Comparison of ENCODE assay signal across 10 cellular contexts in the genomic region with DNA sequence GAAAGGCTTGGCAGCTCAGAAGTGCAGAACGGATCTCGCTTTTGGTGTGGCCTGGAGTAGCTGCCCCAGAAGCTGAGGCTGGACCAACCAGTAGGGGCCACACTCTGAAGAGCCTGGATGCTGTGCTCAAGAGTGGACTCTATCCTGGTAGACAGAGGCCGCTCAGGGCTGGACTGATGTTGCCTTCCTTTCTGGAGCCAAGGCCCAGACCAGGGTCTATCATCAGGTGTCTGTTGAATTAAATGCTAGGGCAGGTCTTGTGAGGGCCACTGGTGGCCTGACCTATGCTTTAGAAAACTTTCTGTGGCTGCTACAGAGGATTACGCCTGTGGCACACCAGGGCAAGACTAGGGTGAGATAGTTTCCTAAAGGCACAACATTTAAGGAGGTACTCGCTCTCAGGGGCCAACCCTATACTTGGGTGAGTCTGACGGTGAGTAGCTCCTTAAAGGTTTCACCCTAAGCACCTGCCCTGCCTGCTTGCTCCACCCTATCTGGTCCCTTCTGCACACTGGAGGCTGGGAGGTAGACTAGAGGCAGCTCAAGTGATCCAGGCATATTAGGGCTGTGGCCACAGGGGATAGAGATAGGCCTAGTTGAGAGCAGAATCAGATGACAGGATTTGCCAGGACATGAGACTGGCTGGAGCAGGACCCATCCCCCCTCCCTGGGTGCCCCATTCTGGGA. TPM values are rescaled to one million over a fixed set of nuclear protein-coding genes. Genes with fewer than 3 reads are reported as not detected.
DNase-seq lines count a peak whose midpoint lies in the region; ATAC-seq and TF ChIP-seq lines count a peak whose summit lies in the region.
"Had no signal": no experiment of that assay in that cellular context is flagged by ENCODE, and none has a peak within 500 bp of the region (broad histone marks: within the 10 kb centered on the region; RNA-seq: fewer than 3 reads in every experiment).

No MANE protein-coding gene starts in this region.

- peaks cover 30% of the 10 kb centered on the region for H3K4me1 Mint-ChIP-seq in activated naive CD8-positive, alpha-beta T cell treated with anti-CD3 and anti-CD28 coated beads, Interleukin-2, amount 50 U/mL, for 24 hours
- H3K4me1 Mint-ChIP-seq in mesothelial cell of epicardium = peaks cover 14% of the 10 kb centered on the region

- H3K9me3 Mint-ChIP-seq in activated naive CD8-positive, alpha-beta T cell treated with anti-CD3 and anti-CD28 coated beads, Interleukin-2, amount 50 U/mL, for 24 hours = no peaks in the 10 kb centered on the region
- H3K9me3 Mint-ChIP-seq in mesothelial cell of epicardium = no peaks in the 10 kb centered on the region

- no peak for TF ChIP-seq EP300 in upper lobe of left lung (IDR thresholded peaks at IDR 0.05)

- no peak for TF ChIP-seq POLR2A in upper lobe of left lung (IDR thresholded peaks at IDR 0.05)

- no peaks in the 10 kb centered on the region for H3K9me3 ChIP-seq in heart right ventricle
- no peaks in the 10 kb centered on the region for H3K9me3 ChIP-seq in upper lobe of left lung

- no peak for TF ChIP-seq CTCF in heart right ventricle (IDR thresholded peaks at IDR 0.05)
- TF ChIP-seq CTCF in mesothelial cell of epicardium (IDR thresholded peaks at IDR 0.05; ENCODE audit: unreplicated experiment) = no peak
- no peak for TF ChIP-seq CTCF in upper lobe of left lung (IDR thresholded peaks at IDR 0.05)

- ATAC-seq in heart right ventricle = no peak
- no peak for ATAC-seq in Right ventricle myocardium superior (ENCODE audit: poor library complexity)
- no peak for ATAC-seq in activated naive CD8-positive, alpha-beta T cell treated with anti-CD3 and anti-CD28 coated beads, Interleukin-2, amount 50 U/mL, for 24 hours
- no peak for ATAC-seq in upper lobe of left lung (ENCODE audit: low FRiP score in 2 of 2)

- DNase-seq in heart right ventricle (no peak), Right ventricle myocardium superior (no peak), mesothelial cell of epicardium (ENCODE audit: low spot score in 2 of 2, unreplicated experiment in 2 of 2) (no peak), upper lobe of left lung (peak in 1 of 2 donors; percentile 20), RKO (ENCODE audit: low spot score) (no peak), hippocampal formation (lab: John Stamatoyannopoulos, UW) (no peak), DMS 273 treated with DMSO at 0.1 percent for 48 hours (lab: John Stamatoyannopoulos, UW) (no peak)
- DNase-seq in activated naive CD8-positive, alpha-beta T cell treated with anti-CD3 and anti-CD28 coated beads, Interleukin-2, amount 50 U/mL, for 24 hours = peak; percentile 2

- no peaks in the 10 kb centered on the region for H3K36me3 Mint-ChIP-seq in activated naive CD8-positive, alpha-beta T cell treated with anti-CD3 and anti-CD28 coated beads, Interleukin-2, amount 50 U/mL, for 24 hours (ENCODE audit: low read depth)
- H3K36me3 Mint-ChIP-seq in mesothelial cell of epicardium = no peaks in the 10 kb centered on the region

- peaks cover 15 to 65% (median 47%) of the 10 kb centered on the region in 9 donors for H3K4me1 ChIP-seq in heart right ventricle
- peaks cover 47 to 57% (median 52%) of the 10 kb centered on the region in 4 donors for H3K4me1 ChIP-seq in upper lobe of left lung

- peak overlapping the region in 9 of 10 donors; percentile 0 to 100 (median 46) for H3K27ac ChIP-seq in heart right ventricle
- peak overlapping the region; percentile 68 to 99 (median 98) for H3K27ac ChIP-seq in upper lobe of left lung
- H3K27ac ChIP-seq: C4-2B had no signal

- 94 to 98% methylated on average over 6 of the region's 6 CpGs for WGBS in heart right ventricle, 2 donors
- 93% methylated on average over 6 of the region's 6 CpGs for WGBS in upper lobe of left lung, 2 donors

- H3K4me3 ChIP-seq in heart right ventricle (no peak overlapping the region), upper lobe of left lung (no peak overlapping the region)

- intact Hi-C loops in heart right ventricle (cut with DNase I) = loop anchor here in 7 of 10 donors (2.0 to 10.0 kb wide), 7 partner anchors 83 to 318 kb away; no protein-coding TSS in a partner anchor
- intact Hi-C loops in Right ventricle myocardium superior (cut with DNase I) = loop anchor here (10.0 kb wide), 2 partner anchors 226 to 324 kb away; no protein-coding TSS in a partner anchor

- H3K27me3 Mint-ChIP-seq in activated naive CD8-positive, alpha-beta T cell treated with anti-CD3 and anti-CD28 coated beads, Interleukin-2, amount 50 U/mL, for 24 hours = peaks cover under 1% of the 10 kb centered on the region
- no peaks in the 10 kb centered on the region for H3K27me3 Mint-ChIP-seq in mesothelial cell of epicardium (ENCODE audit: low read depth)

- no peaks in the 10 kb centered on the region for H3K27me3 ChIP-seq in heart right ventricle
- H3K27me3 ChIP-seq in upper lobe of left lung = no peaks in the 10 kb centered on the region

- H3K36me3 ChIP-seq in heart right ventricle = no peaks in the 10 kb centered on the region
- no peaks in the 10 kb centered on the region for H3K36me3 ChIP-seq in upper lobe of left lung

- no peak overlapping the region for H3K4me3 Mint-ChIP-seq in activated naive CD8-positive, alpha-beta T cell treated with anti-CD3 and anti-CD28 coated beads, Interleukin-2, amount 50 U/mL, for 24 hours
- no peak overlapping the region for H3K4me3 Mint-ChIP-seq in mesothelial cell of epicardium

- H3K27ac Mint-ChIP-seq in activated naive CD8-positive, alpha-beta T cell treated with anti-CD3 and anti-CD28 coated beads, Interleukin-2, amount 50 U/mL, for 24 hours = peak overlapping the region; percentile 67
- peak overlapping the region; percentile 66 for H3K27ac Mint-ChIP-seq in mesothelial cell of epicardium

RNA-seq across cellular contexts. Expression of a gene that starts 9.8 kb away (rescaled TPM):
- 100 to 1,000 TPM in 1 of 10 donors, 10 to 100 TPM in 8, 1 to 10 TPM in 1; 9.5 to 146 (median 19.2) TPM for total RNA-seq in heart right ventricle
- 10 to 100 TPM in 1 of 2 donors, 1 to 10 TPM in 1; 8.6 to 13.7 TPM for polyA plus RNA-seq in heart right ventricle
- total RNA-seq in Right ventricle myocardium superior = 12.5 TPM
- 33.1 to 35.6 TPM (median 33.3 TPM) in 3 replicates for total RNA-seq in mesothelial cell of epicardium
- total RNA-seq in upper lobe of left lung = 10 to 100 TPM; 42.1 to 94.3 (median 79.3) TPM

RNA-seq across cellular contexts. Expression of a gene that starts 42.9 kb away (rescaled TPM):
- total RNA-seq in heart right ventricle (not detected), Right ventricle myocardium superior (not detected), mesothelial cell of epicardium (not detected in 3 replicates), upper lobe of left lung (1 to 10 TPM in 1 of 6 donors, not detected in 5; 1.2 TPM)
- polyA plus RNA-seq in heart right ventricle = not detected
- total RNA-seq: lung microvascular endothelial cell had no signal

RNA-seq across cellular contexts. Expression of a gene that starts 56.4 kb away (rescaled TPM):
- total RNA-seq in heart right ventricle (10 to 100 TPM; 26.6 to 38.5 (median 33.2) TPM), Right ventricle myocardium superior (33.1 TPM), mesothelial cell of epicardium (50.3 to 52.5 TPM (median 51.6 TPM) in 3 replicates), upper lobe of left lung (100 to 1,000 TPM in 1 of 6 donors, 10 to 100 TPM in 5; 26.2 to 105 (median 33.3) TPM)
- 10 to 100 TPM in 1 of 2 donors, 1 to 10 TPM in 1; 6.8 to 11.6 TPM for polyA plus RNA-seq in heart right ventricle
